In genomic region chr4:1523033-1523432, GRCh38 we compare ENCODE assay signal across 23 cellular contexts.
A peak's percentile ranks its signal among the peaks of the same experiment; 100 is the strongest.
DNase-seq lines count a peak whose midpoint lies in the region; ATAC-seq and TF ChIP-seq lines count a peak whose summit lies in the region.
"Had no signal": no experiment of that assay in that cellular context is flagged by ENCODE, and none has a peak within 500 bp of the region (broad histone marks: within the 10 kb centered on the region; RNA-seq: fewer than 3 reads in every experiment).

No MANE protein-coding gene starts in this region.

- peaks cover 21% of the 10 kb centered on the region for H3K27me3 Mint-ChIP-seq in activated naive CD4-positive, alpha-beta T cell treated with anti-CD3 and anti-CD28 coated beads, Interleukin-2, amount 50 U/mL, for 24 hours

- ATAC-seq in left ventricle myocardium superior = no peak
- ATAC-seq in left cardiac atrium = no peak
- no peak for ATAC-seq in lower lobe of right lung
- ATAC-seq: A549 had no signal

- no peak for DNase-seq in activated naive CD4-positive, alpha-beta T cell (lab: John Stamatoyannopoulos, UW)
- DNase-seq in left ventricle myocardium superior = peak; percentile 5
- DNase-seq in left cardiac atrium = no peak
- peak; percentile 34 for DNase-seq in lower lobe of right lung
- DNase-seq in spleen = peak; percentile 28
- DNase-seq in 8988T = no peak
- DNase-seq in H7 = no peak
- DNase-seq: ACHN; AML-193; BE2C; CD4-positive, alpha-beta T cell; DMS 273 treated with DMSO at 0.1 percent for 48 hours; DMS53; DMS79 treated with DMSO at 0.1 percent for 48 hours; GF-D8; GOT3; HCEC 1CT had no signal

- TF ChIP-seq CTCF in lower lobe of right lung (IDR thresholded peaks at IDR 0.05) = no peak
- no peak for TF ChIP-seq CTCF in spleen (IDR thresholded peaks at IDR 0.05 in 8 of 11, conservative IDR thresholded peaks at IDR 0.05 in 3 of 11)

- peaks cover 3% of the 10 kb centered on the region for H3K4me1 Mint-ChIP-seq in activated naive CD4-positive, alpha-beta T cell treated with anti-CD3 and anti-CD28 coated beads, Interleukin-2, amount 50 U/mL, for 24 hours
- H3K4me1 Mint-ChIP-seq: CD14-positive monocyte had no signal

- H3K4me3 Mint-ChIP-seq in activated naive CD4-positive, alpha-beta T cell treated with anti-CD3 and anti-CD28 coated beads, Interleukin-2, amount 50 U/mL, for 24 hours = peak overlapping the region; percentile 39
- H3K4me3 Mint-ChIP-seq: CD4-positive, alpha-beta T cell had no signal

- peaks cover 7% of the 10 kb centered on the region for H3K36me3 Mint-ChIP-seq in activated naive CD4-positive, alpha-beta T cell treated with anti-CD3 and anti-CD28 coated beads, Interleukin-2, amount 50 U/mL, for 24 hours
- H3K36me3 Mint-ChIP-seq: CD14-positive monocyte; CD8-positive, alpha-beta memory T cell had no signal

- no peak overlapping the region for H3K4me3 ChIP-seq in lower lobe of right lung
- H3K4me3 ChIP-seq in spleen = no peak overlapping the region
- no peak overlapping the region for H3K4me3 ChIP-seq in H7 (ENCODE audit: insufficient read depth, low read depth, low read length)
- H3K4me3 ChIP-seq: A549; BLaER1 treated with 17β-estradiol and CSF1 and Interleukin-3, amounts not matched to agents 10 nM and 100 nM had no signal

- intact Hi-C loops in left ventricle myocardium superior (cut with micrococcal nuclease) = no loop called here
- intact Hi-C loops in left cardiac atrium (cut with DNase I) = no loop called here
- intact Hi-C loops in lower lobe of right lung (cut with DNase I) = no loop called here
- intact Hi-C loops in spleen (cut with DNase I; ENCODE audit: low total_unique reads) = no loop called here

- H3K9me3 ChIP-seq in lower lobe of right lung = no peaks in the 10 kb centered on the region
- peaks cover 0 to 13% (median 3%) of the 10 kb centered on the region in 8 donors for H3K9me3 ChIP-seq in spleen
- H3K9me3 ChIP-seq: A549, BE2C had no signal

- WGBS in spleen, 5 donors = 70 to 96% (median 86%) methylated on average over 3 to 5 of the region's 5 CpGs

- H3K4me1 ChIP-seq in lower lobe of right lung = peaks cover 5% of the 10 kb centered on the region
- H3K4me1 ChIP-seq in spleen = peaks cover 0 to 9% (median 5%) of the 10 kb centered on the region in 6 donors
- H3K4me1 ChIP-seq: A549, BE2C had no signal

- H3K27ac ChIP-seq in lower lobe of right lung = no peak overlapping the region
- H3K27ac ChIP-seq in spleen = no peak overlapping the region
- H3K27ac ChIP-seq: 22Rv1; A549; BLaER1 treated with 17β-estradiol and CSF1 and Interleukin-3, amounts not matched to agents 10 nM and 100 nM had no signal

- TF ChIP-seq POLR2A in spleen (IDR thresholded peaks at IDR 0.05) = no peak

- H3K36me3 ChIP-seq in lower lobe of right lung (no peaks in the 10 kb centered on the region), spleen (no peaks in the 10 kb centered on the region), H7 (replicated peaks; ENCODE audit: control insufficient read depth, insufficient read depth, low read length) (no peaks in the 10 kb centered on the region)
- H3K36me3 ChIP-seq: BE2C; BLaER1 treated with 17β-estradiol and CSF1 and Interleukin-3, amounts not matched to agents 10 nM and 100 nM had no signal

- H3K9me3 Mint-ChIP-seq in activated naive CD4-positive, alpha-beta T cell treated with anti-CD3 and anti-CD28 coated beads, Interleukin-2, amount 50 U/mL, for 24 hours = peaks cover 14% of the 10 kb centered on the region

- H3K27me3 ChIP-seq in lower lobe of right lung (ENCODE audit: low read depth) = peaks cover 42% of the 10 kb centered on the region
- peaks cover 0 to 69% (median 25%) of the 10 kb centered on the region in 7 donors for H3K27me3 ChIP-seq in spleen (replicated peaks in 1 of 7)
- H3K27me3 ChIP-seq in H7 (ENCODE audit: control insufficient read depth, insufficient read depth, low read length) = no peaks in the 10 kb centered on the region; the same call in 1 of the 2 replicates

- no peak overlapping the region for H3K27ac Mint-ChIP-seq in activated naive CD4-positive, alpha-beta T cell treated with anti-CD3 and anti-CD28 coated beads, Interleukin-2, amount 50 U/mL, for 24 hours
- H3K27ac Mint-ChIP-seq: CD14-positive monocyte; CD4-positive, alpha-beta T cell; CD8-positive, alpha-beta memory T cell had no signal

Comparison
In these comparisons a context has a peak if more than half of its experiments do, and no peak if none do; other contexts are left out.
1. DNase-seq: peak in left ventricle myocardium superior (single experiment), lower lobe of right lung (single experiment) and spleen (single experiment); none in activated naive CD4-positive, alpha-beta T cell (0 of 4), left cardiac atrium (single experiment), 8988T (single experiment) and H7 (single experiment).